In genomic region chr12:57890191-57891120, GRCh38 we compare ENCODE assay signal across 9 cellular contexts. TPM values are rescaled to one million over a fixed set of nuclear protein-coding genes. Genes with fewer than 3 reads are reported as not detected.
DNase-seq lines count a peak whose midpoint lies in the region; ATAC-seq and TF ChIP-seq lines count a peak whose summit lies in the region.
"Had no signal": no experiment of that assay in that cellular context is flagged by ENCODE, and none has a peak within 500 bp of the region (broad histone marks: within the 10 kb centered on the region; RNA-seq: fewer than 3 reads in every experiment).

No MANE protein-coding gene starts in this region.

- H3K4me3 ChIP-seq in astrocyte of the spinal cord (ENCODE audit: low read depth, low read length) = no peak overlapping the region
- H3K4me3 ChIP-seq in CD4-positive, alpha-beta memory T cell (ENCODE audit: low read length in 2 of 2) = no peak overlapping the region

- TF ChIP-seq CTCF in astrocyte of the spinal cord (IDR thresholded peaks at IDR 0.05; ENCODE audit: low read depth, low read length) = no peak
- TF ChIP-seq CTCF in omental fat pad (IDR thresholded peaks at IDR 0.05) = no peak

- H3K27ac ChIP-seq in layer of hippocampus (ENCODE audit: low read depth, low read length) (peak overlapping the region; percentile 84), temporal lobe (ENCODE audit: low read depth, low read length) (peak overlapping the region; percentile 91)
- H3K27ac ChIP-seq in CD4-positive, alpha-beta memory T cell (ENCODE audit: low read depth, low read length) = no peak overlapping the region

- no peaks in the 10 kb centered on the region for H3K36me3 ChIP-seq in CD4-positive, alpha-beta memory T cell (ENCODE audit: insufficient read depth, low read length)

- in situ Hi-C loops in astrocyte of the spinal cord (cut with HindIII; ENCODE audit: low sequenced_read_pairs) = no loop called here

- CTCF ChIA-PET in CD4-positive, alpha-beta memory T cell (lab: Charles Lee; ENCODE audit: partially characterized antibody) = interaction anchor here (1.4 to 5.7 kb wide), 2 partner anchors 9 to 13 kb away, joined by 3 to 34 read pairs; no protein-coding TSS in a partner anchor

- H3K9me3 Mint-ChIP-seq in CD4-positive, alpha-beta memory T cell = peaks cover 0 to 3% (median 0%) of the 10 kb centered on the region in 8 donors
- H3K9me3 Mint-ChIP-seq: activated CD4-positive, alpha-beta memory T cell treated with anti-CD3 and anti-CD28 coated beads, Interleukin-2, amount 10 ng/mL, durations not matched to agents 7 days and 5 days; immature natural killer cell had no signal

- H3K4me3 Mint-ChIP-seq in CD4-positive, alpha-beta memory T cell = no peak overlapping the region
- H3K4me3 Mint-ChIP-seq: activated CD4-positive, alpha-beta memory T cell treated with anti-CD3 and anti-CD28 coated beads, Interleukin-2, amount 10 ng/mL, durations not matched to agents 7 days and 5 days; immature natural killer cell had no signal

- no peaks in the 10 kb centered on the region for H3K36me3 Mint-ChIP-seq in CD4-positive, alpha-beta memory T cell
- H3K36me3 Mint-ChIP-seq: immature natural killer cell had no signal

- H3K27me3 Mint-ChIP-seq in CD4-positive, alpha-beta memory T cell = peaks cover 0 to 2% of the 10 kb centered on the region in 2 donors

- no peak for ATAC-seq in omental fat pad (ENCODE audit: low FRiP score)

- peaks cover 26 to 63% (median 37%) of the 10 kb centered on the region in 4 donors for H3K4me1 Mint-ChIP-seq in CD4-positive, alpha-beta memory T cell
- H3K4me1 Mint-ChIP-seq: immature natural killer cell had no signal

- peaks cover 42% of the 10 kb centered on the region for H3K4me1 ChIP-seq in CD4-positive, alpha-beta memory T cell (ENCODE audit: insufficient read depth, low read length)

- POLR2A ChIA-PET in CD4-positive, alpha-beta memory T cell (lab: Charles Lee; ENCODE audit: partially characterized antibody) = interaction anchor here (2.6 kb wide), 1 partner anchor 9 kb away, joined by 20 read pairs; no protein-coding TSS in a partner anchor

- intact Hi-C loops in CD4-positive, alpha-beta memory T cell (cut with micrococcal nuclease) = no loop called here

- DNase-seq in NCI-H2029 treated with DMSO at 0.1 percent for 48 hours (lab: John Stamatoyannopoulos, UW) (peak; percentile 50), astrocyte of the spinal cord (ENCODE audit: low read depth, low spot score) (peak; percentile 34), omental fat pad (ENCODE audit: low spot score) (no peak), NCI-H748 (lab: John Stamatoyannopoulos, UW; ENCODE audit: unreplicated experiment) (no peak)
- DNase-seq in CD4-positive, alpha-beta memory T cell = no peak
- DNase-seq: activated CD4-positive, alpha-beta memory T cell treated with anti-CD3 and anti-CD28 coated beads, Interleukin-2, amount 10 ng/mL, durations not matched to agents 7 days and 5 days; immature natural killer cell had no signal

- H3K27me3 ChIP-seq in layer of hippocampus (ENCODE audit: control insufficient read depth, insufficient read depth, low read length) = no peaks in the 10 kb centered on the region
- H3K27me3 ChIP-seq in CD4-positive, alpha-beta memory T cell (ENCODE audit: insufficient read depth, low read length) = no peaks in the 10 kb centered on the region

- H3K9me3 ChIP-seq in CD4-positive, alpha-beta memory T cell (ENCODE audit: control insufficient read depth in 1 of 2, low read length in 2 of 2) = no peaks in the 10 kb centered on the region

- peak overlapping the region in 2 of 7 donors; percentile 13 to 29 for H3K27ac Mint-ChIP-seq in CD4-positive, alpha-beta memory T cell
- H3K27ac Mint-ChIP-seq: activated CD4-positive, alpha-beta memory T cell treated with anti-CD3 and anti-CD28 coated beads, Interleukin-2, amount 10 ng/mL, durations not matched to agents 7 days and 5 days had no signal

RNA-seq across cellular contexts. Expression of gene CTDSP2, which starts 43.9 kb away (rescaled TPM):
- 22.9 TPM for total RNA-seq in temporal lobe
- total RNA-seq in omental fat pad = 100 to 1,000 TPM; 106 to 179 (median 150) TPM
- total RNA-seq in CD4-positive, alpha-beta memory T cell = 100 to 1,000 TPM; 274 to 285 TPM
- 10 to 100 TPM; 57.7 to 74.8 TPM for polyA plus RNA-seq in CD4-positive, alpha-beta memory T cell

RNA-seq across cellular contexts. Expression of gene ATP23, which starts 50.9 kb away (rescaled TPM):
- total RNA-seq in temporal lobe (7.1 TPM), omental fat pad (10 to 100 TPM in 2 of 4 donors, 1 to 10 TPM in 2; 3.6 to 18.3 (median 7.9) TPM)
- total RNA-seq in CD4-positive, alpha-beta memory T cell = 1 to 10 TPM; 6.1 to 6.7 TPM
- polyA plus RNA-seq in CD4-positive, alpha-beta memory T cell = 10 to 100 TPM; 16.6 to 22.9 TPM

Comparison
In these comparisons a context has a peak if more than half of its experiments do, and no peak if none do; other contexts are left out.
1. DNase-seq: peak in NCI-H2029 treated with DMSO at 0.1 percent for 48 hours (single experiment) and astrocyte of the spinal cord (single experiment); none in omental fat pad (single experiment), CD4-positive, alpha-beta memory T cell (0 of 5) and NCI-H748 (single experiment).